ENCODE assay signal across 1 cellular context in the genomic region with DNA sequence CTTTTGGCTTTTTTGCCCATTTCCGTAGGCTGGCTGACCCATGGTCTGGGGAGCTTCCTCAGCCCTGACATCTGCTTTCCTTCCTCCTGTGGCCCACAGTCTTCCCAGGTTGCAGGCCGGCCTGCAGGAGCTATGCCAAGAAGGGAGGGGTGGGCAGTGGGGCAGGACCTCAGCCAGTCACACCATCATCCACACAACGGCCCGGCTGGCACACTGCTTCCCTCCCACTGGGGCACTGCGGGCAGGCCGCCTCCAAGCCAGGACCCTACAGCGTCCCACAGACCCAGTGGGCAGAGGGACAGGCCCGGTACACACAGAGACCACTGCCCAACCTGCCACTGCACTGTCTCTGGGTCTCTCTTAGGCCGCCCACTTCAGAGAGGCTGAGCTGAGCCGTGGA.
TF ChIP-seq lines count a peak whose summit lies in the region.

No MANE protein-coding gene starts in this region.

TF ChIP-seq in H1, 55 proteins besides CTCF, POLR2A, EP300 and RAD21:
- TF ChIP-seq EGR1 (IDR thresholded peaks at IDR 0.05; ENCODE audit: borderline replicate concordance, low read depth, low read length) (no peak), SRF (IDR thresholded peaks at IDR 0.05; ENCODE audit: low read depth, low read length) (no peak), SP2 (IDR thresholded peaks at IDR 0.05; ENCODE audit: low read length) (no peak), KDM1A (IDR thresholded peaks at IDR 0.05; ENCODE audit: borderline replicate concordance, low read length) (no peak), PHF8 (conservative IDR thresholded peaks at IDR 0.05; ENCODE audit: low read depth, low read length) (no peak), CHD2 (IDR thresholded peaks at IDR 0.05; ENCODE audit: low read length) (no peak), SP4 (IDR thresholded peaks at IDR 0.05; ENCODE audit: low read length) (no peak), FOSL1 (IDR thresholded peaks at IDR 0.05; ENCODE audit: insufficient read depth, low read depth, low read length) (no peak), NRF1 (IDR thresholded peaks at IDR 0.05; ENCODE audit: low read depth, low read length) (no peak), EZH2 (IDR thresholded peaks at IDR 0.05; ENCODE audit: low read depth, low read length, severe bottlenecking) (no peak), MAFK (IDR thresholded peaks at IDR 0.05; ENCODE audit: low read depth, low read length) (no peak), JUN (IDR thresholded peaks at IDR 0.05; ENCODE audit: low read depth, low read length) (no peak), GTF2F1 (IDR thresholded peaks at IDR 0.05; ENCODE audit: borderline replicate concordance, low read depth, low read length) (no peak), RBBP5 (IDR thresholded peaks at IDR 0.05; ENCODE audit: borderline replicate concordance, low read depth, low read length) (no peak), YY1 (IDR thresholded peaks at IDR 0.05; ENCODE audit: low read depth, low read length) (no peak), E2F6 (IDR thresholded peaks at IDR 0.05) (no peak), RNF2 (IDR thresholded peaks at IDR 0.05; ENCODE audit: borderline replicate concordance, low read depth, low read length, missing control alignments, poor library complexity, severe bottlenecking) (no peak), CHD1 (IDR thresholded peaks at IDR 0.05; ENCODE audit: low read depth, low read length) (no peak)
- TF ChIP-seq, protein P1, sequence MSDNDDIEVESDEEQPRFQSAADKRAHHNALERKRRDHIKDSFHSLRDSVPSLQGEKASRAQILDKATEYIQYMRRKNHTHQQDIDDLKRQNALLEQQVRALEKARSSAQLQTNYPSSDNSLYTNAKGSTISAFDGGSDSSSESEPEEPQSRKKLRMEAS (IDR thresholded peaks at IDR 0.05) = no peak
TF ChIP-seq in H1: peak in this region for 0.
